ENCODE assay signal across 8 cellular contexts in the genomic region with DNA sequence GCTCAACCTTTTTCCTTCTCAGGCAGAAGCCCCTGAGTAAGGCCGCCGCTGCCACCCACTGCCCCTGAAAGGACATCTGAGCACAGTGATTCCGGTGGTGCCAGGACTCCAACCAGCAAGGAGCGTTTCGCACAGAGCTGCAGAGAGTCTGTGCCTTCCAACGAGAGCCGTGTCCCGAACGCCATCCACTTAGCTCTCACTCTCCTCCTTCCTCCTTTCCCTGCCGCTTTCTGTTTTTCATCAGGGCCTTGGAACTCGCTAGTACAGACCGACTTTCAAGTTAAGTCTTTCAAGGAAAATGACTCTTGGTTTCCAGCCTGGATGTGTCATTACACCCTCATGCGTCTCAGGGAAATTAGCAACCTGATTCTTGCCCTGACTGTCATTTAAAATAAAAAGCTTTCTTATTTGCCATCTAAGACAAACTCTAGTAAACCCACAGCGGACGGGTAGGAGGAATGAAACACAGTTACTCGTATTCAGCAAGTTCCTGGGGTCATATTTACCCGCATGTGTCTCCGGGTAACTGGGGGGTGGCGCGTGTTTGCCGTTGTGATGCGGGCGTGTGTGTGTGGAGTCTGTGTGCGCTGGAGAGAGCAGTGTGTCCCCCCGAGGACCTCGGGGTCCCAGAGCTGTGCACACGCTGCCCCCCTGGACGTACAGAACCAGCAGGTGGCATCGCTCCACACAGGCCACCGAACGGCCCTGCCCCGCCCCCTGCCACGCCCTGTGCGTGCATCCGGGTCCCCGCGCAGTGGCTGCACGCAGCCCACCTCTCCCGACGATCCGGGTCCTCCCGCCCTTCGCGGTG. TPM values are rescaled to one million over a fixed set of nuclear protein-coding genes. Genes with fewer than 3 reads are reported as not detected.
A peak's percentile ranks its signal among the peaks of the same experiment; 100 is the strongest.
DNase-seq lines count a peak whose midpoint lies in the region; TF ChIP-seq lines count a peak whose summit lies in the region.

No MANE protein-coding gene starts in this region.

- H3K36me3 ChIP-seq in HUES6 (ENCODE audit: control insufficient read depth, insufficient read depth, low read length) = no peaks in the 10 kb centered on the region

- peak overlapping the region; percentile 54; the same call in 1 of the 2 replicates for H3K4me3 ChIP-seq in HUES6 (ENCODE audit: low read depth, low read length)

- H3K36me3 Mint-ChIP-seq in dendritic cell treated with granulocyte-macrophage colony-stimulating factor and Interleukin-4, amounts not matched to agents 40 ng/mL and 50 ng/mL, for 4 days (ENCODE audit: low read depth) = no peaks in the 10 kb centered on the region
- no peaks in the 10 kb centered on the region for H3K36me3 Mint-ChIP-seq in mesothelial cell of epicardium

- peak overlapping the region; percentile 73 for H3K4me3 Mint-ChIP-seq in dendritic cell treated with granulocyte-macrophage colony-stimulating factor and Interleukin-4, amounts not matched to agents 40 ng/mL and 50 ng/mL, for 4 days
- peak overlapping the region; percentile 58 for H3K4me3 Mint-ChIP-seq in mesothelial cell of epicardium

- H3K9me3 Mint-ChIP-seq in dendritic cell treated with granulocyte-macrophage colony-stimulating factor and Interleukin-4, amounts not matched to agents 40 ng/mL and 50 ng/mL, for 4 days = no peaks in the 10 kb centered on the region
- no peaks in the 10 kb centered on the region for H3K9me3 Mint-ChIP-seq in mesothelial cell of epicardium

- no peak overlapping the region for H3K27ac ChIP-seq in HUES6 (ENCODE audit: low read depth, low read length)

- peaks cover 8% of the 10 kb centered on the region; the same call in 1 of the 2 replicates for H3K27me3 ChIP-seq in HUES6 (ENCODE audit: control insufficient read depth, insufficient read depth, low read length)

- peaks cover 15% of the 10 kb centered on the region for H3K27me3 Mint-ChIP-seq in dendritic cell treated with granulocyte-macrophage colony-stimulating factor and Interleukin-4, amounts not matched to agents 40 ng/mL and 50 ng/mL, for 4 days
- H3K27me3 Mint-ChIP-seq in mesothelial cell of epicardium (ENCODE audit: low read depth) = peaks cover 49% of the 10 kb centered on the region

- H3K9me3 ChIP-seq in HUES6 (ENCODE audit: control insufficient read depth, insufficient read depth, low read depth, low read length) = no peaks in the 10 kb centered on the region

- no peak overlapping the region for H3K9ac ChIP-seq in HUES6 (ENCODE audit: low read length)

- H3K27ac Mint-ChIP-seq in dendritic cell treated with granulocyte-macrophage colony-stimulating factor and Interleukin-4, amounts not matched to agents 40 ng/mL and 50 ng/mL, for 4 days = peak overlapping the region; percentile 47
- no peak overlapping the region for H3K27ac Mint-ChIP-seq in mesothelial cell of epicardium

- H3K4me1 Mint-ChIP-seq in dendritic cell treated with granulocyte-macrophage colony-stimulating factor and Interleukin-4, amounts not matched to agents 40 ng/mL and 50 ng/mL, for 4 days (ENCODE audit: low read depth) = peaks cover 6% of the 10 kb centered on the region
- H3K4me1 Mint-ChIP-seq in mesothelial cell of epicardium = no peaks in the 10 kb centered on the region

- intact Hi-C loops in dendritic cell treated with granulocyte-macrophage colony-stimulating factor and Interleukin-4, amounts not matched to agents 40 ng/mL and 50 ng/mL, for 4 days (cut with micrococcal nuclease) = no loop called here

- no peak for TF ChIP-seq CTCF in mesothelial cell of epicardium (IDR thresholded peaks at IDR 0.05; ENCODE audit: unreplicated experiment)

- DNase-seq in GM03348 (ENCODE audit: low spot score) (peak; percentile 82), mesothelial cell of epicardium (ENCODE audit: low spot score in 2 of 2, unreplicated experiment in 2 of 2) (no peak), inferior parietal cortex (ENCODE audit: extremely low spot score) (no peak), HuH-7 (ENCODE audit: low spot score) (no peak)
- peak; percentile 3 to 28 for DNase-seq in activated CD4-positive, alpha-beta T cell treated with anti-CD3 and anti-CD28 coated beads for 24 hours (ENCODE audit: low read depth in 2 of 2)
- DNase-seq in stimulated activated CD8-positive, alpha-beta memory T cell treated with anti-CD3 and anti-CD28 coated beads, Interleukin-7, amount 100 ng/mL, for 1 hour (ENCODE audit: low read depth in 2 of 2) = peak; percentile 13 to 20

- no peaks in the 10 kb centered on the region for H3K4me1 ChIP-seq in HUES6 (ENCODE audit: control insufficient read depth, insufficient read depth, low read length)

RNA-seq across cellular contexts. Expression of a gene that starts 30.4 kb away (rescaled TPM):
- not detected in 3 replicates for total RNA-seq in mesothelial cell of epicardium

Comparison
In these comparisons a context has a peak if more than half of its experiments do, and no peak if none do; other contexts are left out.
1. DNase-seq: peak in GM03348 (single experiment), activated CD4-positive, alpha-beta T cell treated with anti-CD3 and anti-CD28 coated beads for 24 hours (2 of 2) and stimulated activated CD8-positive, alpha-beta memory T cell treated with anti-CD3 and anti-CD28 coated beads, Interleukin-7, amount 100 ng/mL, for 1 hour (2 of 2); none in mesothelial cell of epicardium (0 of 2), inferior parietal cortex (single experiment) and HuH-7 (single experiment).